ENCODE assay signal across 20 cellular contexts in genomic region chr14:66085662-66086061, GRCh38.
"Had no signal": no experiment of that assay in that cellular context is flagged by ENCODE, and none has a peak within 500 bp of the region (broad histone marks: within the 10 kb centered on the region; RNA-seq: fewer than 3 reads in every experiment).

No MANE protein-coding gene starts in this region.

- H3K27ac ChIP-seq: esophagus muscularis mucosa, gastroesophageal sphincter, left lung, lower lobe of right lung, neural progenitor cell, ovary, suprapubic skin, thyroid gland had no signal

- DNase-seq: effector memory CD4-positive, alpha-beta T cell; glutamatergic neuron; immature natural killer cell; left lung; lower lobe of right lung; natural killer cell; nucleus accumbens; ovary; right cardiac atrium; stimulated activated CD4-positive, alpha-beta T cell treated with anti-CD3 and anti-CD28 coated beads, Interleukin-4, amount 100 ng/mL, for 1 hour; stimulated activated CD8-positive, alpha-beta memory T cell treated with anti-CD3 and anti-CD28 coated beads, Interleukin-4, amount 100 ng/mL, for 48 hours; stimulated activated naive CD8-positive, alpha-beta T cell treated with anti-CD3 and anti-CD28 coated beads, Interleukin-15, Interleukin-2, amounts not matched to agents 100 U/mL and 50 U/mL, for 24 hours; thyroid gland had no signal

- H3K9me3 ChIP-seq: esophagus muscularis mucosa, gastroesophageal sphincter, left lung, lower lobe of right lung, ovary, suprapubic skin, thyroid gland had no signal

- H3K4me3 ChIP-seq: esophagus muscularis mucosa, gastroesophageal sphincter, left lung, lower lobe of right lung, neural progenitor cell, ovary, suprapubic skin, thyroid gland had no signal

- H3K9ac ChIP-seq: neural progenitor cell had no signal

- H3K36me3 ChIP-seq: esophagus muscularis mucosa, gastroesophageal sphincter, left lung, lower lobe of right lung, neural progenitor cell, ovary, suprapubic skin, thyroid gland had no signal

- FAIRE-seq: endometrium, keratinocyte, urothelium cell line had no signal

- H3K4me1 ChIP-seq: gastroesophageal sphincter, left lung, lower lobe of right lung, neural progenitor cell, suprapubic skin, thyroid gland had no signal

- H3K27me3 ChIP-seq: gastroesophageal sphincter, left lung, neural progenitor cell, ovary, suprapubic skin, thyroid gland had no signal
